In the genomic region with DNA sequence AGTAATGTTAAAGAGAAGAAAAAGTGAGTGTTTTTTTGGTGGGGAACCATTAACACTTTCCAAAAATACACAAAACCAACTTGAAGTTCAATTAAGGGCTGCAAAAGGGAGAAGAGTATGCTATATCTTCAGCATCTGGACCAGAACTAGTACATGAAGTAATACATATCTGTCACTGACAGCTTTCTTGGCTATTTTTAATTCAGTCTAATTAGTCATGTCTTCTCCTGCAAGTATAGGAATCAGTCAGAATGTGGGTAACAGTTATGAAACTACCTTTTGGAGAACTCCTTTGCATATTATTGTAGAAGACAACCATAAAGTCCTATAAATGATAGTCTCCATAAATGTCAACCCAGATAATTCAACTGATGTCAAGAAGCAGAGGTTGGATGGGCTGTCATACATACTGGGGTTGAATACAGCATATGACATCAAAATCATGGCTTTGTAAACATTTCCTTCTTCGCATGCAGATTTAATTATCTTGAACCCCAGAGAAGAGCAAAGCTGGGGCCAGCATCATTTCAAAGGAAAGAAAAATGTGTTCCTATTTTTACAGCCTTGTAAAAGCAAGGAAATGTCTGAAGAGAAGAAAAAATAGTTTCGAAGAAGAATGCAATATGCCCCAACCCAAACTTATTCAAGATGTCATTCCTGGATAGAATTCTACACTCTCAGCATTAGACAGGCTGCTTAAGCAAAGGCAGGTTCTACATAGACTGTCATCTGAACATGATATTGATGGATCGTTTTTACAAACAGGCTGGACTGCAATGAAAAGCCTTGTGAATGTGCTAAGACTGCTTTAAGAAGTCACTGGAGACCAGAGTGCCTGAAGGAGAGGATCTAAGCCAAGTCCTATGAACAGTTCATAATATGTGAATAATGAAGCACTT, we compare ENCODE assay signal across 22 cellular contexts.
"Had no signal": no experiment of that assay in that cellular context is flagged by ENCODE, and none has a peak within 500 bp of the region (broad histone marks: within the 10 kb centered on the region; RNA-seq: fewer than 3 reads in every experiment).

No MANE protein-coding gene starts in this region.

- H3K27me3 ChIP-seq: cardiac muscle cell, foreskin keratinocyte, right lobe of liver had no signal

- ATAC-seq: activated T-cell treated with anti-CD3 and anti-CD28 coated beads, Interleukin-2, amount 50 U/mL, for 4 hours; left lobe of liver; natural killer cell; right lobe of liver; stimulated activated effector memory CD8-positive, alpha-beta T cell treated with anti-CD3 and anti-CD28 coated beads, Interleukin-12 subunit alpha, Interleukin-12 subunit beta, amount 100 ng/mL, for 72 hours had no signal

- DNase-seq: activated CD4-positive, alpha-beta T cell treated with anti-CD3 and anti-CD28 coated beads, Interleukin-2, amount 50 U/mL, for 1 hour; activated CD4-positive, CD25-positive, alpha-beta regulatory T cell treated with anti-CD3 and anti-CD28 coated beads, Interleukin-2, amount 50 U/mL, for 72 hours; activated CD8-positive, alpha-beta memory T cell treated with anti-CD3 and anti-CD28 coated beads, Interleukin-2, amount 50 U/mL, for 4 hours; activated gamma-delta T cell; activated T-cell treated with anti-CD3 and anti-CD28 coated beads, Interleukin-2, amount 50 U/mL, for 4 hours; amniotic stem cell; effector CD8-positive, alpha-beta T cell; hypothalamus; natural killer cell; right lobe of liver; stimulated activated CD4-positive, alpha-beta T cell treated with anti-CD3 and anti-CD28 coated beads, Interleukin-4, amount 100 ng/mL, for 24 hours had no signal

- H3K4me3 Mint-ChIP-seq: activated naive CD8-positive, alpha-beta T cell; activated T-cell treated with anti-CD3 and anti-CD28 coated beads, Interleukin-2, amount 50 U/mL, for 4 hours; dendritic cell treated with granulocyte-macrophage colony-stimulating factor and Interleukin-4, amounts not matched to agents 40 ng/mL and 50 ng/mL, for 4 days; natural killer cell; stimulated activated effector memory CD8-positive, alpha-beta T cell treated with anti-CD3 and anti-CD28 coated beads, Interleukin-12 subunit alpha, Interleukin-12 subunit beta, amount 100 ng/mL, for 72 hours; T-helper 1 cell treated with Interleukin-12 subunit alpha and Interleukin-12 subunit beta and Interleukin-4 antibody, amounts not matched to agents 30 μg/mL and 1 μg/mL, for 36 hours had no signal

- H3K27ac Mint-ChIP-seq: activated naive CD8-positive, alpha-beta T cell; dendritic cell treated with granulocyte-macrophage colony-stimulating factor and Interleukin-4, amounts not matched to agents 40 ng/mL and 50 ng/mL, for 4 days; natural killer cell; stimulated activated effector memory CD8-positive, alpha-beta T cell treated with anti-CD3 and anti-CD28 coated beads, Interleukin-12 subunit alpha, Interleukin-12 subunit beta, amount 100 ng/mL, for 72 hours; T-helper 1 cell treated with Interleukin-12 subunit alpha and Interleukin-12 subunit beta and Interleukin-4 antibody, amounts not matched to agents 30 μg/mL and 1 μg/mL, for 36 hours had no signal

- H3K9ac ChIP-seq: parathyroid adenoma had no signal

- H3K79me2 ChIP-seq: parathyroid adenoma had no signal

- H3K9me3 Mint-ChIP-seq: activated T-cell treated with anti-CD3 and anti-CD28 coated beads, Interleukin-2, amount 50 U/mL, for 4 hours had no signal

- H3K4me3 ChIP-seq: cardiac muscle cell, lung, right lobe of liver had no signal

- H3K4me1 Mint-ChIP-seq: natural killer cell; stimulated activated effector memory CD8-positive, alpha-beta T cell treated with anti-CD3 and anti-CD28 coated beads, Interleukin-12 subunit alpha, Interleukin-12 subunit beta, amount 100 ng/mL, for 72 hours had no signal

- H3K4me1 ChIP-seq: parathyroid adenoma, right lobe of liver had no signal

- H3K27ac ChIP-seq: cardiac muscle cell, foreskin keratinocyte, parathyroid adenoma, right lobe of liver had no signal

- H2AFZ ChIP-seq: parathyroid adenoma had no signal

- H3K9me3 ChIP-seq: right lobe of liver had no signal

- H3K36me3 ChIP-seq: cardiac muscle cell, right lobe of liver had no signal

- H3K36me3 Mint-ChIP-seq: activated naive CD8-positive, alpha-beta T cell; natural killer cell; stimulated activated effector memory CD8-positive, alpha-beta T cell treated with anti-CD3 and anti-CD28 coated beads, Interleukin-12 subunit alpha, Interleukin-12 subunit beta, amount 100 ng/mL, for 72 hours had no signal

- FAIRE-seq: endothelial cell of umbilical vein, keratinocyte had no signal

- H3K27me3 Mint-ChIP-seq: activated naive CD8-positive, alpha-beta T cell; dendritic cell treated with granulocyte-macrophage colony-stimulating factor and Interleukin-4, amounts not matched to agents 40 ng/mL and 50 ng/mL, for 4 days had no signal
